Comparison of ENCODE assay signal across 8 cellular contexts in genomic region chr11:124800226-124800929, GRCh38. TPM values are rescaled to one million over a fixed set of nuclear protein-coding genes. Genes with fewer than 3 reads are reported as not detected.
DNase-seq lines count a peak whose midpoint lies in the region; ATAC-seq lines count a peak whose summit lies in the region.

MSANTD2 (minus strand) TSS chr11:124800406; CDS start chr11:124800380, 26 bp downstream.

- peak within 1 kb of the TSS; percentile 99 for H3K27ac ChIP-seq in cingulate gyrus (ENCODE audit: low read depth, low read length)

- ATAC-seq in GM18868 (IDR thresholded peaks at IDR 0.05; ENCODE audit: unreplicated experiment), result peak; percentile 90
- peak; percentile 80 for ATAC-seq in HG03097 (IDR thresholded peaks at IDR 0.05; ENCODE audit: low FRiP score, unreplicated experiment)
- peak; percentile 95 for ATAC-seq in left colon

- DNase-seq in AG08395 (ENCODE audit: low spot score), result peak; percentile 78
- DNase-seq in NCI-H446 (lab: John Stamatoyannopoulos, UW), result peak; percentile 40 to 81
- peak; percentile 68 to 69 for DNase-seq in activated CD4-positive, alpha-beta T cell treated with anti-CD3 and anti-CD28 coated beads for 4 hours
- peak; percentile 68 to 85 for DNase-seq in left colon
- peak; percentile 79 for DNase-seq in stimulated activated CD4-positive, alpha-beta T cell treated with anti-CD3 and anti-CD28 coated beads, Interleukin-1b, Interleukin-23, amount 100 ng/mL, for 48 hours

- intact Hi-C loops in left colon (cut with DNase I, micrococcal nuclease), result no loop called here

RNA-seq across cellular contexts. Expression of gene MSANTD2, which starts in this region (rescaled TPM):
- 1 to 10 TPM; 7.3 to 9.0 TPM for total RNA-seq in left colon

Comparison
In these comparisons a context has a peak if more than half of its experiments do, and no peak if none do; other contexts are left out.
1. Peak in every context shown above with its lines: DNase-seq, ATAC-seq and H3K27ac ChIP-seq.